Comparison of ENCODE assay signal across 8 cellular contexts in the genomic region with DNA sequence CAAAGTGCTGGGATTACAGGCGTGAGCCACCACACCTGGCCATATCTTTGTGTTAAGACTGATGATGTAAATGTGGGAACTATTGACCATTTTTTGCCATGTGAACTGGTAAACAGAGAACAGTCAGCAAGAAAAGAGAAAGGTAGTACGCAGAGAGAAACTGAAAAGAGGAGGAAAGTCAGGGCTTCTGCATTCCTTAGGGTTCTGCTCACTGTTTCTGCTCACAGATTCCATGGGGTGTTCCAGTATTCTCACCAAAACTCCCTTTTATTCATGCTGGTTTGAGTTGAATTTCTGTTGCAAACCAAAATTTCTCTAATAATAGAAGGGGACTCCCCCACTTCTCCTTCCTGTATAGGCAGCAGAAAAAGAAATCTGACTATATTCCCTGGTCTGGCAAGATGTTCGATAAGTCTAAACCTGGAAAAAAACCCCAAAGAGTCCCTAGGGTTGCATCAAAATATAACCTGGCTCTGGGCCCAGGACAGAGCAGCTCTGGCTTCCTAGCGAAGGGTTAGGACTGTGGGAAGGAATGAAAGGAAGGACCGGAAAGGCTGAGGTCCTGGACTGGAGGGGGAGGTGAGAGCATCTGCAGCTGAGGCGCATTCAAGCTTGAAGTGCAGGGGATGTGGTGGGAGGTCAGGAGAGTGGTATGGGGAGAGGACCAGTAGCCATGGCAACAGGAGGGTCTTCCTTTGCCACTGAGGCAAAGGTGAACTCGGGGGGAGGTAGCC. TPM values are rescaled to one million over a fixed set of nuclear protein-coding genes. Genes with fewer than 3 reads are reported as not detected.
DNase-seq lines count a peak whose midpoint lies in the region; ATAC-seq and TF ChIP-seq lines count a peak whose summit lies in the region.
"Had no signal": no experiment of that assay in that cellular context is flagged by ENCODE, and none has a peak within 500 bp of the region (broad histone marks: within the 10 kb centered on the region; RNA-seq: fewer than 3 reads in every experiment).

No MANE protein-coding gene starts in this region.

- H3K9me3 Mint-ChIP-seq in WTC11 (peaks cover 9% of the 10 kb centered on the region), osteocyte (ENCODE audit: unreplicated experiment) (peaks cover 9% of the 10 kb centered on the region)

- peak; percentile 77 for ATAC-seq in GM19043 (IDR thresholded peaks at IDR 0.05; ENCODE audit: low read depth, unreplicated experiment)
- peak; percentile 68 for ATAC-seq in HG02642 (IDR thresholded peaks at IDR 0.05; ENCODE audit: poor library complexity, unreplicated experiment)
- ATAC-seq in WTC11 = peak; percentile 50

- peaks cover 10% of the 10 kb centered on the region for H3K27me3 Mint-ChIP-seq in WTC11 (ENCODE audit: low read depth)
- H3K27me3 Mint-ChIP-seq in osteocyte (ENCODE audit: unreplicated experiment) = no peaks in the 10 kb centered on the region

- no peaks in the 10 kb centered on the region for H3K36me3 Mint-ChIP-seq in WTC11
- H3K36me3 Mint-ChIP-seq in osteocyte (ENCODE audit: unreplicated experiment) = peaks cover 3% of the 10 kb centered on the region

- no peak overlapping the region for H3K4me3 ChIP-seq in BE2C (ENCODE audit: low read depth, low read length)

- CTCF ChIA-PET in WTC11 (lab: Charles Lee) = interaction anchor here (1.5 to 2.1 kb wide), 2 partner anchors 25 to 160 kb away, joined by 3 to 10 read pairs; no protein-coding TSS in a partner anchor

- H3K36me3 ChIP-seq in BE2C = no peaks in the 10 kb centered on the region

- H3K9me3 ChIP-seq in BE2C = no peaks in the 10 kb centered on the region

- H3K27me3 ChIP-seq in BE2C = no peaks in the 10 kb centered on the region

- no peak overlapping the region for H3K27ac Mint-ChIP-seq in WTC11
- peak overlapping the region; percentile 49 for H3K27ac Mint-ChIP-seq in osteocyte (ENCODE audit: unreplicated experiment)

- DNase-seq in WTC11 (ENCODE audit: low spot score) (no peak), osteocyte (ENCODE audit: extremely low spot score, unreplicated experiment) (no peak), BE2C (no peak), SKM-1 (lab: John Stamatoyannopoulos, UW; ENCODE audit: unreplicated experiment) (no peak), AG08395 (ENCODE audit: low spot score) (no peak)
- DNase-seq: NCI-H1105 had no signal

- TF ChIP-seq CTCF in WTC11 (IDR thresholded peaks at IDR 0.05) (no peak), osteocyte (IDR thresholded peaks at IDR 0.05) (no peak), BE2C (IDR thresholded peaks at IDR 0.05; ENCODE audit: low read depth, low read length) (no peak)

- POLR2A ChIA-PET in WTC11 (lab: Charles Lee) = interaction anchor here (0.9 to 1.3 kb wide), 2 partner anchors 8 to 77 kb away, joined by 3 read pairs; no protein-coding TSS in a partner anchor

- H3K4me3 Mint-ChIP-seq in WTC11 (no peak overlapping the region), osteocyte (ENCODE audit: unreplicated experiment) (no peak overlapping the region)

- peaks cover 32% of the 10 kb centered on the region for H3K4me1 Mint-ChIP-seq in WTC11
- H3K4me1 Mint-ChIP-seq in osteocyte (ENCODE audit: unreplicated experiment) = peaks cover 48% of the 10 kb centered on the region

- H3K4me1 ChIP-seq in BE2C = peaks cover 57% of the 10 kb centered on the region

TF ChIP-seq in WTC11, 78 proteins besides CTCF, POLR2A, EP300 and RAD21:
- TF ChIP-seq, protein P1, sequence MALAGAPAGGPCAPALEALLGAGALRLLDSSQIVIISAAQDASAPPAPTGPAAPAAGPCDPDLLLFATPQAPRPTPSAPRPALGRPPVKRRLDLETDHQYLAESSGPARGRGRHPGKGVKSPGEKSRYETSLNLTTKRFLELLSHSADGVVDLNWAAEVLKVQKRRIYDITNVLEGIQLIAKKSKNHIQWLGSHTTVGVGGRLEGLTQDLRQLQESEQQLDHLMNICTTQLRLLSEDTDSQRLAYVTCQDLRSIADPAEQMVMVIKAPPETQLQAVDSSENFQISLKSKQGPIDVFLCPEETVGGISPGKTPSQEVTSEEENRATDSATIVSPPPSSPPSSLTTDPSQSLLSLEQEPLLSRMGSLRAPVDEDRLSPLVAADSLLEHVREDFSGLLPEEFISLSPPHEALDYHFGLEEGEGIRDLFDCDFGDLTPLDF (CRISPR knock-in tag; IDR thresholded peaks at IDR 0.05) = no peak
- TF ChIP-seq, protein P2, sequence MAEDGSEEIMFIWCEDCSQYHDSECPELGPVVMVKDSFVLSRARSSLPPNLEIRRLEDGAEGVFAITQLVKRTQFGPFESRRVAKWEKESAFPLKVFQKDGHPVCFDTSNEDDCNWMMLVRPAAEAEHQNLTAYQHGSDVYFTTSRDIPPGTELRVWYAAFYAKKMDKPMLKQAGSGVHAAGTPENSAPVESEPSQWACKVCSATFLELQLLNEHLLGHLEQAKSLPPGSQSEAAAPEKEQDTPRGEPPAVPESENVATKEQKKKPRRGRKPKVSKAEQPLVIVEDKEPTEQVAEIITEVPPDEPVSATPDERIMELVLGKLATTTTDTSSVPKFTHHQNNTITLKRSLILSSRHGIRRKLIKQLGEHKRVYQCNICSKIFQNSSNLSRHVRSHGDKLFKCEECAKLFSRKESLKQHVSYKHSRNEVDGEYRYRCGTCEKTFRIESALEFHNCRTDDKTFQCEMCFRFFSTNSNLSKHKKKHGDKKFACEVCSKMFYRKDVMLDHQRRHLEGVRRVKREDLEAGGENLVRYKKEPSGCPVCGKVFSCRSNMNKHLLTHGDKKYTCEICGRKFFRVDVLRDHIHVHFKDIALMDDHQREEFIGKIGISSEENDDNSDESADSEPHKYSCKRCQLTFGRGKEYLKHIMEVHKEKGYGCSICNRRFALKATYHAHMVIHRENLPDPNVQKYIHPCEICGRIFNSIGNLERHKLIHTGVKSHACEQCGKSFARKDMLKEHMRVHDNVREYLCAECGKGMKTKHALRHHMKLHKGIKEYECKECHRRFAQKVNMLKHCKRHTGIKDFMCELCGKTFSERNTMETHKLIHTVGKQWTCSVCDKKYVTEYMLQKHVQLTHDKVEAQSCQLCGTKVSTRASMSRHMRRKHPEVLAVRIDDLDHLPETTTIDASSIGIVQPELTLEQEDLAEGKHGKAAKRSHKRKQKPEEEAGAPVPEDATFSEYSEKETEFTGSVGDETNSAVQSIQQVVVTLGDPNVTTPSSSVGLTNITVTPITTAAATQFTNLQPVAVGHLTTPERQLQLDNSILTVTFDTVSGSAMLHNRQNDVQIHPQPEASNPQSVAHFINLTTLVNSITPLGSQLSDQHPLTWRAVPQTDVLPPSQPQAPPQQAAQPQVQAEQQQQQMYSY (CRISPR knock-in tag; IDR thresholded peaks at IDR 0.05) = peak; percentile 83
- no peak for TF ChIP-seq ZMAT4 (CRISPR knock-in tag; IDR thresholded peaks at IDR 0.05)

RNA-seq across cellular contexts. Expression of gene RGS16, which starts 18.8 kb away (rescaled TPM):
- total RNA-seq in WTC11 (2021) (9.9 to 17.8 TPM (median 10.2 TPM) in 3 replicates), osteocyte (0.48 and 1.1 TPM in 2 replicates)
- 279 TPM for polyA plus RNA-seq in BE2C (2012; ENCODE audit: insufficient read depth, insufficient read length, low read depth)

RNA-seq across cellular contexts. Expression of gene RNASEL, which starts 33.9 kb away (rescaled TPM):
- total RNA-seq in WTC11 (2021) (0.64 to 0.87 TPM (median 0.77 TPM) in 3 replicates), osteocyte (4.2 and 4.5 TPM in 2 replicates)
- 1.3 TPM for polyA plus RNA-seq in BE2C (2012; ENCODE audit: insufficient read depth, insufficient read length, low read depth)
